17 cellular contexts compared by ENCODE assay signal in the genomic region with DNA sequence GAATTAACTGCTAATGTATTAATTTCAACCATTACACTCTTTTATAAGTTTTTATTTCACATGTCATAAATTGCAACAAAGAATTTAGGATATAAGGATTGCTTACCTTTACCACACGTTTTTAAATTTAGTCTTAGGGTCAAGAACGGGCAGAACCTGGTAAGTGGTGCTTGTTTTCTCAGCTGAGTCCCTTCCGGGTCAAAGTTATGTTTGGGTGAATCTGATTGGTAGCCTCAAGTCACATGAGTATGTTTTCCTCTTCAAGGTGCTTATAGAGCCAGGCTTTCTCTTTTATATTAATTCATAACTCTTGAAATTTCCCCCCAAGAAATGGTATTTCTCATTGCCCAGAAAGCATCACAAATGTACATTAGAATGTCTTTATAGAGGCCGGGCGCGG.
"Had no signal": no experiment of that assay in that cellular context is flagged by ENCODE, and none has a peak within 500 bp of the region (broad histone marks: within the 10 kb centered on the region; RNA-seq: fewer than 3 reads in every experiment).

No MANE protein-coding gene starts in this region.

- DNase-seq: colonic mucosa; effector CD4-positive, alpha-beta T cell; endodermal cell; erythroblast; foreskin keratinocyte; kidney glomerular epithelial cell; mesendoderm; naive B cell; occipital lobe; pancreas; right cardiac atrium; stimulated activated CD4-positive, alpha-beta T cell treated with anti-CD3 and anti-CD28 coated beads, Interleukin-1b, Interleukin-23, amount 100 ng/mL, for 48 hours; stimulated activated CD4-positive, alpha-beta T cell treated with anti-CD3 and anti-CD28 coated beads, Interleukin-4, amount 100 ng/mL, for 24 hours; upper lobe of right lung had no signal

- H3K9me3 ChIP-seq: colonic mucosa, pancreas, tibial nerve, upper lobe of right lung had no signal

- ATAC-seq: foreskin keratinocyte; pancreas; right cardiac atrium; stimulated activated memory B cell treated with anti-CD40 and anti-IgM and Interleukin-4, amounts not matched to agents 10 μg/mL and 1 μg/mL and 100 μg/mL, for 72 hours; upper lobe of right lung had no signal

- H3K4me3 ChIP-seq: colonic mucosa, pancreas, tibial nerve, upper lobe of right lung had no signal

- H3K36me3 ChIP-seq: colonic mucosa, pancreas, tibial nerve, upper lobe of right lung had no signal

- H3K27me3 ChIP-seq: colonic mucosa, foreskin keratinocyte, pancreas, tibial nerve, upper lobe of right lung had no signal

- H3K27ac ChIP-seq: colonic mucosa, foreskin keratinocyte, pancreas, tibial nerve, upper lobe of right lung had no signal

- FAIRE-seq: endothelial cell of umbilical vein, pancreas had no signal

- H3K4me1 ChIP-seq: colonic mucosa, foreskin keratinocyte, pancreas, tibial nerve, upper lobe of right lung had no signal
